In genomic region chr2:162914161-162914560, GRCh38 we compare ENCODE assay signal across 20 cellular contexts.
DNase-seq lines count a peak whose midpoint lies in the region; ATAC-seq, FAIRE-seq and TF ChIP-seq lines count a peak whose summit lies in the region.
"Had no signal": no experiment of that assay in that cellular context is flagged by ENCODE, and none has a peak within 500 bp of the region (broad histone marks: within the 10 kb centered on the region; RNA-seq: fewer than 3 reads in every experiment).

No MANE protein-coding gene starts in this region.

- H3K27me3 Mint-ChIP-seq in astrocyte (ENCODE audit: low read depth, unreplicated experiment), result no peaks in the 10 kb centered on the region
- no peaks in the 10 kb centered on the region for H3K27me3 Mint-ChIP-seq in neural progenitor cell (ENCODE audit: insufficient read depth, low read depth)
- H3K27me3 Mint-ChIP-seq in activated T-cell treated with anti-CD3 and anti-CD28 coated beads, Interleukin-2, amount 50 U/mL, for 4 hours (ENCODE audit: low read depth), result no peaks in the 10 kb centered on the region
- H3K27me3 Mint-ChIP-seq: CD4-positive, alpha-beta memory T cell had no signal

- DNase-seq in M059J (ENCODE audit: low read depth) (peak; percentile 37), NCI-H69 (lab: John Stamatoyannopoulos, UW) (peak; percentile 65), astrocyte (ENCODE audit: low read depth) (peak; percentile 37), kidney tubule cell (ENCODE audit: low spot score) (peak; percentile 10), neural progenitor cell (ENCODE audit: low spot score) (no peak), kidney (no peak), SJCRH30 (no peak)
- no peak for DNase-seq in activated T-cell treated with anti-CD3 and anti-CD28 coated beads, Interleukin-2, amount 50 U/mL, for 4 hours
- DNase-seq: C1 segment of cervical spinal cord; Calu3; CD4-positive, alpha-beta memory T cell; COR-L47; DMS53; DMS79 treated with DMSO at 0.1 percent for 48 hours; GOT3; HFFc6 had no signal

- no peak for ATAC-seq in activated T-cell treated with anti-CD3 and anti-CD28 coated beads, Interleukin-2, amount 50 U/mL, for 4 hours

- H3K27ac Mint-ChIP-seq in astrocyte (ENCODE audit: unreplicated experiment) (no peak overlapping the region), neural progenitor cell (no peak overlapping the region)
- H3K27ac Mint-ChIP-seq: CD4-positive, alpha-beta memory T cell; HFFc6 had no signal

- H3K4me1 ChIP-seq in astrocyte (ENCODE audit: insufficient read depth, low read length), result no peaks in the 10 kb centered on the region
- H3K4me1 ChIP-seq in neural progenitor cell, result no peaks in the 10 kb centered on the region
- no peaks in the 10 kb centered on the region for H3K4me1 ChIP-seq in kidney (ENCODE audit: control insufficient read depth in 1 of 2, insufficient read depth in 1 of 2, low read depth in 1 of 2, low read length in 2 of 2)
- H3K4me1 ChIP-seq in SJCRH30, result no peaks in the 10 kb centered on the region
- H3K4me1 ChIP-seq: HAP-1 had no signal

- FAIRE-seq in astrocyte (lab: Jason Lieb, UNC), result no peak
- FAIRE-seq in kidney (lab: Jason Lieb, UNC), result no peak
- FAIRE-seq: A204.1, GM12892, H54 had no signal

- peaks cover 4% of the 10 kb centered on the region for H3K9me3 Mint-ChIP-seq in astrocyte (ENCODE audit: unreplicated experiment)
- no peaks in the 10 kb centered on the region for H3K9me3 Mint-ChIP-seq in neural progenitor cell
- H3K9me3 Mint-ChIP-seq in activated T-cell treated with anti-CD3 and anti-CD28 coated beads, Interleukin-2, amount 50 U/mL, for 4 hours, result no peaks in the 10 kb centered on the region

- H3K36me3 ChIP-seq in astrocyte (ENCODE audit: insufficient read depth, low read length), result no peaks in the 10 kb centered on the region
- H3K36me3 ChIP-seq in neural progenitor cell, result no peaks in the 10 kb centered on the region
- H3K36me3 ChIP-seq in kidney (ENCODE audit: control insufficient read depth in 1 of 2, insufficient read depth in 2 of 2, low read length in 2 of 2), result no peaks in the 10 kb centered on the region
- H3K36me3 ChIP-seq in SJCRH30, result no peaks in the 10 kb centered on the region
- H3K36me3 ChIP-seq: HAP-1 had no signal

- H3K27ac ChIP-seq in astrocyte (ENCODE audit: low read depth, low read length) (no peak overlapping the region), neural progenitor cell (no peak overlapping the region), kidney (ENCODE audit: low read depth in 2 of 2, low read length in 2 of 2) (no peak overlapping the region), SJCRH30 (no peak overlapping the region)

- H3K4me3 Mint-ChIP-seq in astrocyte (ENCODE audit: unreplicated experiment) (no peak overlapping the region), neural progenitor cell (no peak overlapping the region)
- no peak overlapping the region for H3K4me3 Mint-ChIP-seq in activated T-cell treated with anti-CD3 and anti-CD28 coated beads, Interleukin-2, amount 50 U/mL, for 4 hours
- H3K4me3 Mint-ChIP-seq: HFFc6 had no signal

- H3K4me2 ChIP-seq in astrocyte (ENCODE audit: low read length) (no peak overlapping the region), neural progenitor cell (no peak overlapping the region)

- H3K79me2 ChIP-seq in astrocyte (ENCODE audit: insufficient read depth, low read length) (no peaks in the 10 kb centered on the region), neural progenitor cell (ENCODE audit: low read depth) (no peaks in the 10 kb centered on the region)

- H3K36me3 Mint-ChIP-seq in astrocyte (ENCODE audit: low read depth, unreplicated experiment) (no peaks in the 10 kb centered on the region), neural progenitor cell (no peaks in the 10 kb centered on the region)
- no peaks in the 10 kb centered on the region for H3K36me3 Mint-ChIP-seq in activated T-cell treated with anti-CD3 and anti-CD28 coated beads, Interleukin-2, amount 50 U/mL, for 4 hours (ENCODE audit: insufficient read depth)
- H3K36me3 Mint-ChIP-seq: CD4-positive, alpha-beta memory T cell had no signal

- no peaks in the 10 kb centered on the region for H3K9me3 ChIP-seq in astrocyte (ENCODE audit: insufficient read depth, low read depth, low read length)
- no peaks in the 10 kb centered on the region for H3K9me3 ChIP-seq in neural progenitor cell (ENCODE audit: low read depth)
- no peaks in the 10 kb centered on the region for H3K9me3 ChIP-seq in kidney (ENCODE audit: control insufficient read depth in 1 of 2, low read length in 2 of 2)
- H3K9me3 ChIP-seq in SJCRH30 (replicated peaks), result no peaks in the 10 kb centered on the region
- H3K9me3 ChIP-seq: HAP-1 had no signal

- intact Hi-C loops in kidney (cut with DNase I), result no loop called here

- no peak overlapping the region for H2AFZ ChIP-seq in astrocyte (ENCODE audit: low read depth, low read length)
- no peak overlapping the region for H2AFZ ChIP-seq in neural progenitor cell (replicated peaks)

- no peak for TF ChIP-seq CTCF in astrocyte (IDR thresholded peaks at IDR 0.05; ENCODE audit: insufficient read depth, low read depth, low read length)
- TF ChIP-seq CTCF in neural progenitor cell (IDR thresholded peaks at IDR 0.05), result no peak
- TF ChIP-seq CTCF in kidney (IDR thresholded peaks at IDR 0.05; ENCODE audit: borderline replicate concordance, extremely low read depth, insufficient read depth), result no peak

- H3K9ac ChIP-seq in astrocyte (ENCODE audit: low read length) (no peak overlapping the region), neural progenitor cell (no peak overlapping the region), kidney (ENCODE audit: low read length in 2 of 2) (no peak overlapping the region)

- H3K4me3 ChIP-seq in astrocyte (ENCODE audit: insufficient read depth, low read depth, low read length), result no peak overlapping the region
- no peak overlapping the region for H3K4me3 ChIP-seq in neural progenitor cell
- no peak overlapping the region for H3K4me3 ChIP-seq in kidney (ENCODE audit: low read length in 2 of 2)
- no peak overlapping the region for H3K4me3 ChIP-seq in SJCRH30
- H3K4me3 ChIP-seq: HAP-1 had no signal

- H3K4me1 Mint-ChIP-seq in astrocyte (ENCODE audit: low read depth, unreplicated experiment) (peaks cover 3% of the 10 kb centered on the region), neural progenitor cell (no peaks in the 10 kb centered on the region)
- H3K4me1 Mint-ChIP-seq in activated T-cell treated with anti-CD3 and anti-CD28 coated beads, Interleukin-2, amount 50 U/mL, for 4 hours (ENCODE audit: low read depth), result no peaks in the 10 kb centered on the region
- H3K4me1 Mint-ChIP-seq: CD4-positive, alpha-beta memory T cell had no signal

- H3F3A ChIP-seq in neural progenitor cell (ENCODE audit: low read depth), result no peaks in the 10 kb centered on the region

- H4K20me1 ChIP-seq in astrocyte (ENCODE audit: insufficient read depth, low read length) (no peaks in the 10 kb centered on the region), neural progenitor cell (ENCODE audit: low read depth) (no peaks in the 10 kb centered on the region)

- H3K27me3 ChIP-seq in astrocyte (ENCODE audit: insufficient read depth, low read length), result no peaks in the 10 kb centered on the region
- no peaks in the 10 kb centered on the region for H3K27me3 ChIP-seq in neural progenitor cell
- H3K27me3 ChIP-seq in SJCRH30, result no peaks in the 10 kb centered on the region

Comparison
In these comparisons a context has a peak if more than half of its experiments do, and no peak if none do; other contexts are left out.
1. DNase-seq: peak in M059J (single experiment), NCI-H69 (single experiment), astrocyte (single experiment) and kidney tubule cell (single experiment); none in neural progenitor cell (single experiment), activated T-cell treated with anti-CD3 and anti-CD28 coated beads, Interleukin-2, amount 50 U/mL, for 4 hours (single experiment), kidney (single experiment) and SJCRH30 (0 of 2).